Comparison of ENCODE assay signal across 27 cellular contexts in genomic region chr14:91839754-91840153, GRCh38. TPM values are rescaled to one million over a fixed set of nuclear protein-coding genes. Genes with fewer than 3 reads are reported as not detected.
A peak's percentile ranks its signal among the peaks of the same experiment; 100 is the strongest.
DNase-seq lines count a peak whose midpoint lies in the region; ATAC-seq and TF ChIP-seq lines count a peak whose summit lies in the region.
"Had no signal": no experiment of that assay in that cellular context is flagged by ENCODE, and none has a peak within 500 bp of the region (broad histone marks: within the 10 kb centered on the region; RNA-seq: fewer than 3 reads in every experiment).

No MANE protein-coding gene starts in this region.

- no peaks in the 10 kb centered on the region for H3K27me3 Mint-ChIP-seq in activated naive CD4-positive, alpha-beta T cell treated with anti-CD3 and anti-CD28 coated beads, Interleukin-2, amount 50 U/mL, for 24 hours
- H3K27me3 Mint-ChIP-seq: CD4-positive, CD25-positive, alpha-beta regulatory T cell; naive thymus-derived CD8-positive, alpha-beta T cell; T-helper 17 cell had no signal

- H3K36me3 Mint-ChIP-seq in activated naive CD4-positive, alpha-beta T cell treated with anti-CD3 and anti-CD28 coated beads, Interleukin-2, amount 50 U/mL, for 24 hours = peaks cover 4% of the 10 kb centered on the region

- H3K4me3 ChIP-seq in coronary artery (peak overlapping the region; percentile 59), aorta (ENCODE audit: low read length in 2 of 2) (peak overlapping the region; percentile 65 to 98)
- H3K4me3 ChIP-seq: A549, lower lobe of right lung, prostate gland, SK-N-MC, transverse colon had no signal

- peak overlapping the region; percentile 14 for H3K27ac Mint-ChIP-seq in activated naive CD4-positive, alpha-beta T cell treated with anti-CD3 and anti-CD28 coated beads, Interleukin-2, amount 50 U/mL, for 24 hours
- H3K27ac Mint-ChIP-seq: activated CD4-positive, alpha-beta memory T cell treated with anti-CD3 and anti-CD28 coated beads, Interleukin-2, amount 10 ng/mL, durations not matched to agents 7 days and 5 days; activated naive CD4-positive, alpha-beta T cell treated with anti-CD3 and anti-CD28 coated beads for 36 hours; T-helper 17 cell had no signal

- intact Hi-C loops in aorta (cut with DNase I) (loop anchor here (5.0 kb wide), 3 partner anchors 33 to 58 kb away; no protein-coding TSS in a partner anchor), head of caudate nucleus (cut with DNase I) (no loop called here)

- no peak overlapping the region for H3K4me3 Mint-ChIP-seq in activated naive CD4-positive, alpha-beta T cell treated with anti-CD3 and anti-CD28 coated beads, Interleukin-2, amount 50 U/mL, for 24 hours
- H3K4me3 Mint-ChIP-seq: activated CD4-positive, alpha-beta memory T cell treated with anti-CD3 and anti-CD28 coated beads, Interleukin-2, amount 10 ng/mL, durations not matched to agents 7 days and 5 days; activated naive CD4-positive, alpha-beta T cell treated with anti-CD3 and anti-CD28 coated beads for 36 hours; T-helper 17 cell had no signal

- ATAC-seq in aorta (ENCODE audit: low FRiP score) = no peak
- no peak for ATAC-seq in HG03097 (IDR thresholded peaks at IDR 0.05; ENCODE audit: low FRiP score, unreplicated experiment)
- ATAC-seq: A549; lower lobe of right lung; naive thymus-derived CD8-positive, alpha-beta T cell; PC-3; sciatic nerve; T-helper 17 cell had no signal

- no peaks in the 10 kb centered on the region for H3K36me3 ChIP-seq in aorta (ENCODE audit: control insufficient read depth in 1 of 2, insufficient read depth in 2 of 2, low read length in 1 of 2)
- H3K36me3 ChIP-seq: lower lobe of right lung, prostate gland, transverse colon had no signal

- H3K27me3 ChIP-seq in aorta (ENCODE audit: control insufficient read depth in 1 of 2, insufficient read depth in 2 of 2, low read length in 1 of 2) = no peaks in the 10 kb centered on the region

- H3K4me1 ChIP-seq in aorta (ENCODE audit: control insufficient read depth in 1 of 2, insufficient read depth in 2 of 2, low read length in 2 of 2) = peaks cover 5 to 6% of the 10 kb centered on the region in 2 donors
- H3K4me1 ChIP-seq: prostate gland had no signal

- no peak for TF ChIP-seq CTCF in coronary artery (IDR thresholded peaks at IDR 0.05)

- H3K9me3 Mint-ChIP-seq in activated naive CD4-positive, alpha-beta T cell treated with anti-CD3 and anti-CD28 coated beads, Interleukin-2, amount 50 U/mL, for 24 hours = no peaks in the 10 kb centered on the region
- H3K9me3 Mint-ChIP-seq: activated CD4-positive, alpha-beta memory T cell treated with anti-CD3 and anti-CD28 coated beads, Interleukin-2, amount 10 ng/mL, durations not matched to agents 7 days and 5 days; activated naive CD4-positive, alpha-beta T cell treated with anti-CD3 and anti-CD28 coated beads for 36 hours; CD4-positive, CD25-positive, alpha-beta regulatory T cell had no signal

- peak overlapping the region in 1 of 2 donors; percentile 42 for H3K27ac ChIP-seq in coronary artery
- H3K27ac ChIP-seq in aorta (ENCODE audit: low read depth in 1 of 2, low read length in 2 of 2) = peak overlapping the region in 1 of 2 donors; percentile 58
- H3K27ac ChIP-seq: A549, lower lobe of right lung, prostate gland, SK-N-MC, transverse colon had no signal

- no peak for DNase-seq in activated naive CD4-positive, alpha-beta T cell treated with anti-CD3 and anti-CD28 coated beads, Interleukin-2, amount 50 U/mL, for 16 hours
- DNase-seq in NAMALWA (ENCODE audit: low spot score) = peak; percentile 87
- DNase-seq in coronary artery (ENCODE audit: low spot score) = no peak
- DNase-seq in aorta = no peak
- DNase-seq in islet precursor cell = no peak
- no peak for DNase-seq in head of caudate nucleus
- DNase-seq: activated CD4-positive, alpha-beta memory T cell treated with anti-CD3 and anti-CD28 coated beads, Interleukin-2, amount 10 ng/mL, durations not matched to agents 7 days and 5 days; activated naive CD4-positive, alpha-beta T cell treated with anti-CD3 and anti-CD28 coated beads for 36 hours; foreskin melanocyte; GOT3; lower lobe of right lung; naive thymus-derived CD8-positive, alpha-beta T cell; NCI-H1092 treated with DMSO at 0.1 percent for 48 hours; NCI-H187; NCI-H2171 treated with DMSO at 0.1 percent for 48 hours; NCI-H510A; PC-3; stimulated activated CD4-positive, alpha-beta T cell treated with anti-CD3 and anti-CD28 coated beads, Interleukin-2, amount 100 ng/mL, for 48 hours; T-helper 17 cell; transverse colon had no signal

- peaks cover 79% of the 10 kb centered on the region for H3K4me1 Mint-ChIP-seq in activated naive CD4-positive, alpha-beta T cell treated with anti-CD3 and anti-CD28 coated beads, Interleukin-2, amount 50 U/mL, for 24 hours

- no peaks in the 10 kb centered on the region for H3K9me3 ChIP-seq in aorta (ENCODE audit: control insufficient read depth, low read length)
- H3K9me3 ChIP-seq: A549, lower lobe of right lung, prostate gland, transverse colon had no signal

- WGBS in aorta, 2 donors = 89 to 94% methylated on average over 1 of the region's 1 CpG

RNA-seq across cellular contexts. Expression of gene TC2N, which starts 27.6 kb away (rescaled TPM):
- total RNA-seq in aorta = 100 to 1,000 TPM; 126 to 284 TPM
- 10 to 100 TPM; 50.7 to 66.4 TPM for polyA plus RNA-seq in aorta
